ENCODE assay signal across 25 cellular contexts in genomic region chr2:38731090-38731489, GRCh38.
"Had no signal": no experiment of that assay in that cellular context is flagged by ENCODE, and none has a peak within 500 bp of the region (broad histone marks: within the 10 kb centered on the region; RNA-seq: fewer than 3 reads in every experiment).

No MANE protein-coding gene starts in this region.

- H3K4me3 Mint-ChIP-seq: activated CD4-positive, alpha-beta memory T cell treated with anti-CD3 and anti-CD28 coated beads, Interleukin-2, amount 10 ng/mL, durations not matched to agents 7 days and 5 days; activated CD4-positive, alpha-beta T cell treated with anti-CD3 and anti-CD28 coated beads for 36 hours; activated naive CD8-positive, alpha-beta T cell; activated T-helper 17 cell treated with anti-CD3 and anti-CD28 coated beads, Interleukin-2, amount 50 U/mL, for 72 hours; T-cell had no signal

- H3K9me3 Mint-ChIP-seq: activated CD4-positive, alpha-beta memory T cell treated with anti-CD3 and anti-CD28 coated beads, Interleukin-2, amount 10 ng/mL, durations not matched to agents 7 days and 5 days; activated T-helper 17 cell treated with anti-CD3 and anti-CD28 coated beads, Interleukin-2, amount 50 U/mL, for 72 hours; T-cell had no signal

- ATAC-seq: activated CD4-positive, alpha-beta T cell treated with anti-CD3 and anti-CD28 coated beads for 36 hours; activated T-helper 17 cell treated with anti-CD3 and anti-CD28 coated beads, Interleukin-2, amount 50 U/mL, for 72 hours; K562; Right ventricle myocardium inferior; T-cell had no signal

- H3K9me3 ChIP-seq: adrenal gland had no signal

- H3K27ac Mint-ChIP-seq: activated CD4-positive, alpha-beta memory T cell treated with anti-CD3 and anti-CD28 coated beads, Interleukin-2, amount 10 ng/mL, durations not matched to agents 7 days and 5 days; activated CD4-positive, alpha-beta T cell treated with anti-CD3 and anti-CD28 coated beads for 36 hours; activated naive CD8-positive, alpha-beta T cell; activated T-helper 17 cell treated with anti-CD3 and anti-CD28 coated beads, Interleukin-2, amount 50 U/mL, for 72 hours; T-cell had no signal

- DNase-seq: activated CD4-positive, alpha-beta memory T cell treated with anti-CD3 and anti-CD28 coated beads, Interleukin-2, amount 10 ng/mL, durations not matched to agents 7 days and 5 days; activated CD4-positive, alpha-beta T cell treated with anti-CD3 and anti-CD28 coated beads for 36 hours; activated CD4-positive, alpha-beta T cell treated with anti-CD3 and anti-CD28 coated beads, Interleukin-2, amount 50 U/mL, for 1 hour; activated naive CD4-positive, alpha-beta T cell; anterior cingulate cortex; cerebellar nuclear complex; Karpas-422; MM.1S; NCI-H1105; NCI-H1436; NCI-H1694 treated with DMSO at 0.1 percent for 48 hours; NCI-H2029 treated with DMSO at 0.1 percent for 48 hours; NCI-H345; NCI-H510A; NCI-H526 treated with DMSO at 0.1 percent for 48 hours; NCI-H82; RPMI8226; T-cell; WERI-Rb-1 had no signal

- H3K27me3 ChIP-seq: adrenal gland had no signal

- H3K4me3 ChIP-seq: adrenal gland, K562, SK-N-MC had no signal

- H3K27me3 Mint-ChIP-seq: activated CD4-positive, alpha-beta memory T cell treated with anti-CD3 and anti-CD28 coated beads, Interleukin-2, amount 10 ng/mL, durations not matched to agents 7 days and 5 days; activated CD4-positive, alpha-beta T cell treated with anti-CD3 and anti-CD28 coated beads for 36 hours; activated naive CD8-positive, alpha-beta T cell; activated T-helper 17 cell treated with anti-CD3 and anti-CD28 coated beads, Interleukin-2, amount 50 U/mL, for 72 hours; T-cell had no signal

- H3K27ac ChIP-seq: SK-N-MC, WERI-Rb-1 had no signal
